37 cellular contexts compared by ENCODE assay signal in the genomic region with DNA sequence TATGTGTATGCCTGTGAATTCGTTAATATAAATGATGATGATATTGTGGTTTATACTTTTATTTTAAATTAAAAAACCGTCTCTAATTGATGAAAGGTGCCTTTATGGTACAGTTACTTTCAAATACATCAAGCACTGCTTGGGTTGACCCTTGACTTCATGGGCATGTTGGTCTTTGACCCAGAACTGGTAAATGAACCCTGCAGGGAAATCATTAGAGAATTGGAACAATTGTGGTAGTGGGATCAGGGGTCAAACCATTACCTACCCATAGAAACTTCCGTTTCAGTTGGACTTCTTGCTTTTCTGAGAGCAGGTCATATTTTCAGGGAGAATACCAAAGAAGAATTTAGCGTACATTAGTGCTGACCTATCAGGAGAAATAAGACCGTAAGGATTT.
DNase-seq lines count a peak whose midpoint lies in the region; ATAC-seq, FAIRE-seq and TF ChIP-seq lines count a peak whose summit lies in the region.
"Had no signal": no experiment of that assay in that cellular context is flagged by ENCODE, and none has a peak within 500 bp of the region (broad histone marks: within the 10 kb centered on the region; RNA-seq: fewer than 3 reads in every experiment).

No MANE protein-coding gene starts in this region.

- TF ChIP-seq EP300 in HepG2 (IDR thresholded peaks at IDR 0.05; ENCODE audit: low read depth in 2 of 2, low read length in 2 of 2) (no peak), HepG2 (CRISPR knock-in tag; IDR thresholded peaks at IDR 0.05; ENCODE audit: borderline replicate concordance) (no peak)

- H3K9ac ChIP-seq in HepG2 (ENCODE audit: insufficient read depth, low read depth, low read length) (no peak overlapping the region), Karpas-422 (ENCODE audit: low read length) (no peak overlapping the region)
- H3K9ac ChIP-seq: BLaER1; BLaER1 treated with 17β-estradiol and CSF1 and Interleukin-3, amounts not matched to agents 10 nM and 100 nM had no signal

- H4K20me1 ChIP-seq in HepG2 (ENCODE audit: insufficient read depth, low read length) (no peaks in the 10 kb centered on the region), Karpas-422 (ENCODE audit: insufficient read depth, low read depth, low read length) (no peaks in the 10 kb centered on the region)

- no peak overlapping the region for H3K4me2 ChIP-seq in HepG2 (ENCODE audit: low read depth, low read length)
- H3K4me2 ChIP-seq in Karpas-422 (ENCODE audit: low read depth, low read length, poor library complexity, severe bottlenecking) = peak overlapping the region; percentile 73
- H3K4me2 ChIP-seq: A549 had no signal

- H3K4me1 Mint-ChIP-seq in neural crest cell = peaks cover 62% of the 10 kb centered on the region

- 88% methylated on average over 5 of the region's 5 CpGs for WGBS in HepG2 (ENCODE audit: low lambda C conversion rate)
- 88% methylated on average over 5 of the region's 5 CpGs for WGBS in right lobe of liver (ENCODE audit: insufficient coverage, low coverage, low lambda C conversion rate, missing lambda C conversion rate)
- 94 to 99% (median 96%) methylated on average over 5 of the region's 5 CpGs for WGBS in adrenal gland, 4 donors

- peak overlapping the region; percentile 9 for H3K27ac Mint-ChIP-seq in neural crest cell (ENCODE audit: unreplicated experiment)
- H3K27ac Mint-ChIP-seq: CD4-positive, alpha-beta T cell; CD8-positive, alpha-beta T cell had no signal

- TF ChIP-seq RAD21 in HepG2 (CRISPR knock-in tag; IDR thresholded peaks at IDR 0.05) = no peak

- in situ Hi-C loops in HepG2 (cut with HindIII; ENCODE audit: extremely low pct_ligation_motif_present, low pct_unique_long_range_greater_than_20kb) = no loop called here
- in situ Hi-C loops in Panc1 (cut with HindIII; ENCODE audit: low pct_unique_long_range_greater_than_20kb, low sequenced_read_pairs) = no loop called here

- CTCF ChIA-PET in HepG2 (lab: Yijun Ruan, JAX; ENCODE audit: low intra/inter-chr PET ratio, low total read pairs) (no interaction called here), Panc1 (lab: Charles Lee) (no interaction called here)

- H3K27me3 Mint-ChIP-seq in neural crest cell (ENCODE audit: low read depth) = no peaks in the 10 kb centered on the region
- H3K27me3 Mint-ChIP-seq: B cell; CD4-positive, alpha-beta memory T cell; CD4-positive, alpha-beta T cell; CD4-positive, CD25-positive, alpha-beta regulatory T cell; CD8-positive, alpha-beta memory T cell had no signal

- no peak for TF ChIP-seq POLR2A in HepG2 (IDR thresholded peaks at IDR 0.05; ENCODE audit: insufficient read depth in 1 of 2, low read depth in 2 of 2, low read length in 2 of 2)
- TF ChIP-seq POLR2A in right lobe of liver (IDR thresholded peaks at IDR 0.05) = no peak
- no peak for TF ChIP-seq POLR2A in adrenal gland (IDR thresholded peaks at IDR 0.05)

- POLR2A ChIA-PET in HepG2 (lab: Yijun Ruan, JAX) (no interaction called here), Panc1 (lab: Charles Lee) (no interaction called here)

- H3K4me3 Mint-ChIP-seq in neural crest cell = no peak overlapping the region
- H3K4me3 Mint-ChIP-seq: CD14-positive monocyte; CD4-positive, alpha-beta memory T cell; CD4-positive, alpha-beta T cell; CD8-positive, alpha-beta T cell had no signal

- H3K36me3 ChIP-seq in HepG2 (replicated peaks in 1 of 2; ENCODE audit: control insufficient read depth in 1 of 2, insufficient read depth in 2 of 2, low read length in 2 of 2) (peaks cover 3 to 5% of the 10 kb centered on the region in 2 experiments; a peak in 3 of 5 replicates), right lobe of liver (peaks cover 0 to 1% (median 0%) of the 10 kb centered on the region in 4 donors), Karpas-422 (ENCODE audit: insufficient read depth, low read length) (no peaks in the 10 kb centered on the region), Panc1 (ENCODE audit: control insufficient read depth, insufficient read depth, low read length) (no peaks in the 10 kb centered on the region), adrenal gland (replicated peaks in 1 of 2) (no peaks in the 10 kb centered on the region)
- H3K36me3 ChIP-seq: BE2C had no signal

- no peak overlapping the region for H3K27ac ChIP-seq in HepG2 (ENCODE audit: extremely low read length, insufficient read depth, low read length)
- no peak overlapping the region for H3K27ac ChIP-seq in right lobe of liver
- peak overlapping the region; percentile 92 for H3K27ac ChIP-seq in Karpas-422 (ENCODE audit: low read length)
- no peak overlapping the region for H3K27ac ChIP-seq in Panc1 (ENCODE audit: low read length)
- H3K27ac ChIP-seq in adrenal gland = no peak overlapping the region
- H3K27ac ChIP-seq: 22Rv1; A549; BLaER1; BLaER1 treated with 17β-estradiol and CSF1 and Interleukin-3, amounts not matched to agents 10 nM and 100 nM; C4-2B had no signal

- peaks cover 47% of the 10 kb centered on the region for H3K4me1 ChIP-seq in HepG2 (ENCODE audit: insufficient read depth, low read length)
- peaks cover 0 to 8% (median 0%) of the 10 kb centered on the region in 4 donors for H3K4me1 ChIP-seq in right lobe of liver
- peaks cover 95% of the 10 kb centered on the region for H3K4me1 ChIP-seq in Karpas-422 (ENCODE audit: low read length)
- peaks cover 44% of the 10 kb centered on the region for H3K4me1 ChIP-seq in Panc1 (ENCODE audit: control insufficient read depth, insufficient read depth, low read length)
- H3K4me1 ChIP-seq in adrenal gland (replicated peaks in 1 of 2) = peaks cover 0 to 15% of the 10 kb centered on the region in 2 donors

- no peaks in the 10 kb centered on the region for H3K9me2 ChIP-seq in Karpas-422 (replicated peaks; ENCODE audit: insufficient read depth, low read length)

- no peak for TF ChIP-seq CTCF in HepG2 (CRISPR knock-in tag; IDR thresholded peaks at IDR 0.05)
- no peak for TF ChIP-seq CTCF in right lobe of liver (IDR thresholded peaks at IDR 0.05)
- no peak for TF ChIP-seq CTCF in Panc1 (IDR thresholded peaks at IDR 0.05)
- no peak for TF ChIP-seq CTCF in neural crest cell (conservative IDR thresholded peaks at IDR 0.05)
- no peak for TF ChIP-seq CTCF in adrenal gland (IDR thresholded peaks at IDR 0.05)

- BruUV-seq in HepG2 (replicated peaks; lab: Mats Ljungman, UMichigan) (no TSS peak), Panc1 (replicated peaks; lab: Mats Ljungman, UMichigan) (TSS peak; percentile 33)

- H3K36me3 Mint-ChIP-seq in neural crest cell (ENCODE audit: low read depth) = no peaks in the 10 kb centered on the region
- H3K36me3 Mint-ChIP-seq: CD4-positive, CD25-positive, alpha-beta regulatory T cell had no signal

- H3K9me3 Mint-ChIP-seq in neural crest cell = no peaks in the 10 kb centered on the region
- H3K9me3 Mint-ChIP-seq: CD14-positive monocyte; CD4-positive, alpha-beta memory T cell; CD4-positive, alpha-beta T cell; CD8-positive, alpha-beta memory T cell; CD8-positive, alpha-beta T cell had no signal

- no peak for DNase-seq in HepG2 (ENCODE audit: low spot score)
- DNase-seq in right lobe of liver = no peak
- no peak for DNase-seq in Karpas-422
- DNase-seq in Panc1 (ENCODE audit: low read depth, low spot score) = no peak
- DNase-seq in neural crest cell (ENCODE audit: low read depth, low spot score) = no peak
- DNase-seq in DMS53 treated with DMSO at 0.1 percent for 48 hours (lab: John Stamatoyannopoulos, UW; ENCODE audit: unreplicated experiment) = no peak
- DNase-seq in adrenal gland = no peak
- DNase-seq in left ventricle myocardium superior = no peak
- DNase-seq: 8988T; ACHN; AML-193; BE2C; C1 segment of cervical spinal cord; Caco-2; Calu3; CD4-positive, alpha-beta memory T cell; CD4-positive, alpha-beta T cell; CD4-positive, CD25-positive, alpha-beta regulatory T cell; CD8-positive, alpha-beta memory T cell; CD8-positive, alpha-beta T cell; COR-L47; DMS 273 treated with DMSO at 0.1 percent for 48 hours; DMS153; DMS53; DMS79; DMS79 treated with DMSO at 0.1 percent for 48 hours; DND-41; EL had no signal

- no peak for FAIRE-seq in HepG2 (lab: Jason Lieb, UNC)
- FAIRE-seq: A204.1, A549, D721Med had no signal

- H3K9me3 ChIP-seq in HepG2 (ENCODE audit: low read length) (no peaks in the 10 kb centered on the region), right lobe of liver (no peaks in the 10 kb centered on the region), Karpas-422 (ENCODE audit: low read length) (no peaks in the 10 kb centered on the region), Panc1 (ENCODE audit: control insufficient read depth, insufficient read depth, low read depth, low read length) (no peaks in the 10 kb centered on the region), adrenal gland (replicated peaks in 1 of 3) (no peaks in the 10 kb centered on the region)
- H3K9me3 ChIP-seq: A549; BE2C; BLaER1; BLaER1 treated with 17β-estradiol and CSF1 and Interleukin-3, amounts not matched to agents 10 nM and 100 nM; Caco-2 had no signal

- H3K4me3 ChIP-seq in HepG2 (replicated peaks in 1 of 3; ENCODE audit: insufficient read depth in 1 of 3, low read depth in 2 of 3, low read length in 3 of 3) (no peak overlapping the region), right lobe of liver (no peak overlapping the region), Karpas-422 (ENCODE audit: low read length) (no peak overlapping the region), Panc1 (ENCODE audit: low read depth in 2 of 2, low read length in 2 of 2) (no peak overlapping the region), adrenal gland (no peak overlapping the region)
- H3K4me3 ChIP-seq: A549; BLaER1; BLaER1 treated with 17β-estradiol and CSF1 and Interleukin-3, amounts not matched to agents 10 nM and 100 nM had no signal

- H3K27me3 ChIP-seq in HepG2 (ENCODE audit: control insufficient read depth in 1 of 2, insufficient read depth in 2 of 2, low read length in 2 of 2) (no peaks in the 10 kb centered on the region), right lobe of liver (no peaks in the 10 kb centered on the region), Karpas-422 (ENCODE audit: low read length) (no peaks in the 10 kb centered on the region), Panc1 (ENCODE audit: control insufficient read depth, insufficient read depth, low read length) (no peaks in the 10 kb centered on the region), adrenal gland (no peaks in the 10 kb centered on the region)
- H3K27me3 ChIP-seq: BE2C; BLaER1; BLaER1 treated with 17β-estradiol and CSF1 and Interleukin-3, amounts not matched to agents 10 nM and 100 nM had no signal

- H3K79me2 ChIP-seq in HepG2 (ENCODE audit: insufficient read depth, low read length) (peaks cover 5% of the 10 kb centered on the region), Karpas-422 (ENCODE audit: low read length) (peaks cover 91% of the 10 kb centered on the region)

- intact Hi-C loops in HepG2 (cut with micrococcal nuclease; ENCODE audit: unreplicated experiment) (no loop called here), right lobe of liver (cut with DNase I) (no loop called here), Panc1 (cut with micrococcal nuclease; ENCODE audit: unreplicated experiment) (no loop called here), adrenal gland (cut with DNase I) (no loop called here), left ventricle myocardium superior (cut with micrococcal nuclease) (no loop called here)

- H2AFZ ChIP-seq in HepG2 (ENCODE audit: low read length) (no peak overlapping the region), Karpas-422 (ENCODE audit: low read length) (no peak overlapping the region)

- peak; percentile 20; the same call in 1 of the 3 replicates for ATAC-seq in HepG2
- no peak for ATAC-seq in right lobe of liver
- ATAC-seq in Panc1 = no peak
- ATAC-seq in left ventricle myocardium superior = no peak
- ATAC-seq: A549; CD8-positive, alpha-beta T cell had no signal
